Comparison of ENCODE assay signal across 8 cellular contexts in genomic region chr6:73180718-73181619, GRCh38. TPM values are rescaled to one million over a fixed set of nuclear protein-coding genes. Genes with fewer than 3 reads are reported as not detected.
DNase-seq lines count a peak whose midpoint lies in the region; ATAC-seq and TF ChIP-seq lines count a peak whose summit lies in the region.

No MANE protein-coding gene starts in this region.

- H3K4me1 ChIP-seq in right atrium auricular region = no peaks in the 10 kb centered on the region
- H3K4me1 ChIP-seq in gastrocnemius medialis = peaks cover 7 to 10% of the 10 kb centered on the region in 2 donors

- TF ChIP-seq CTCF in GM20000 (IDR thresholded peaks at IDR 0.05; ENCODE audit: extremely low read depth, missing control alignments) = peak; percentile 71
- peak; percentile 72 to 85 for TF ChIP-seq CTCF in right atrium auricular region (IDR thresholded peaks at IDR 0.05)
- peak; percentile 58 to 89 (median 76) for TF ChIP-seq CTCF in gastrocnemius medialis (IDR thresholded peaks at IDR 0.05 in 4 of 5, conservative IDR thresholded peaks at IDR 0.05 in 1 of 5)

- DNase-seq in GDM1 (lab: John Stamatoyannopoulos, UW) (peak; percentile 2), GM20000 (ENCODE audit: low spot score) (peak; percentile 63), NCI-H524 treated with DMSO at 0.1 percent for 48 hours (lab: John Stamatoyannopoulos, UW) (peak; percentile 86), amniotic stem cell (lab: John Stamatoyannopoulos, UW) (peak; percentile 52), right atrium auricular region (ENCODE audit: low spot score) (no peak), gastrocnemius medialis (peak in 1 of 2 donors; percentile 30), islet precursor cell (no peak)

- no peak overlapping the region for H3K27ac ChIP-seq in right atrium auricular region
- peak overlapping the region in 3 of 4 donors; percentile 15 to 62 (median 44) for H3K27ac ChIP-seq in gastrocnemius medialis

- no peaks in the 10 kb centered on the region for H3K27me3 ChIP-seq in right atrium auricular region
- H3K27me3 ChIP-seq in gastrocnemius medialis = no peaks in the 10 kb centered on the region

- no peaks in the 10 kb centered on the region for H3K36me3 ChIP-seq in right atrium auricular region
- no peaks in the 10 kb centered on the region for H3K36me3 ChIP-seq in gastrocnemius medialis

- peak; percentile 83 for ATAC-seq in HG03520 (IDR thresholded peaks at IDR 0.05; ENCODE audit: unreplicated experiment)
- ATAC-seq in gastrocnemius medialis = peak; percentile 91 to 95

- H3K4me3 ChIP-seq in right atrium auricular region = peak overlapping the region; percentile 10 to 29
- H3K4me3 ChIP-seq in gastrocnemius medialis = peak overlapping the region in 3 of 4 donors; percentile 11 to 33 (median 21)

- intact Hi-C loops in gastrocnemius medialis (cut with DNase I; ENCODE audit: low total_unique reads) = loop anchor here (1.0 to 5.0 kb wide), 3 partner anchors 50 to 769 kb away; partner anchors contain the start of gene KCNQ5

- in situ Hi-C loops in gastrocnemius medialis (cut with MboI; ENCODE audit: low sequenced_read_pairs in 4 of 4) = no loop called here

- TF ChIP-seq POLR2A in gastrocnemius medialis (IDR thresholded peaks at IDR 0.05) = no peak

- H3K9me3 ChIP-seq in right atrium auricular region (no peaks in the 10 kb centered on the region), gastrocnemius medialis (no peaks in the 10 kb centered on the region)

RNA-seq across cellular contexts. Expression of gene KHDC1L, which starts 44.3 kb away (rescaled TPM):
- total RNA-seq in right atrium auricular region = not detected
- not detected for total RNA-seq in gastrocnemius medialis

Comparison
In these comparisons a context has a peak if more than half of its experiments do, and no peak if none do; other contexts are left out.
1. DNase-seq: peak in GDM1 (single experiment), GM20000 (single experiment), NCI-H524 treated with DMSO at 0.1 percent for 48 hours (single experiment) and amniotic stem cell (single experiment); none in right atrium auricular region (single experiment) and islet precursor cell (single experiment).
2. H3K27ac ChIP-seq: peak in gastrocnemius medialis (3 of 4); none in right atrium auricular region (0 of 2).
3. Peak in every context shown above with its lines, with median percentiles within 50 percentile points of each other: CTCF ChIP-seq.